Comparison of ENCODE assay signal across 8 cellular contexts in genomic region chr14:23301969-23302289, GRCh38. TPM values are rescaled to one million over a fixed set of nuclear protein-coding genes. Genes with fewer than 3 reads are reported as not detected.
DNase-seq lines count a peak whose midpoint lies in the region; ATAC-seq and TF ChIP-seq lines count a peak whose summit lies in the region.

No MANE protein-coding gene starts in this region.

- peak overlapping the region; percentile 97 for H3K27ac ChIP-seq in CD4-positive, alpha-beta T cell (ENCODE audit: low read depth, low read length)
- peak overlapping the region; percentile 99 for H3K27ac ChIP-seq in caudate nucleus (ENCODE audit: low read depth, low read length)

- peak in 5 of 10 experiments; percentile 37 to 55 (median 47) for DNase-seq in CD4-positive, alpha-beta T cell
- DNase-seq in caudate nucleus (lab: John Stamatoyannopoulos, UW) (no peak), DMS53 (lab: John Stamatoyannopoulos, UW) (no peak), midbrain (lab: John Stamatoyannopoulos, UW) (no peak)
- DNase-seq in stimulated activated CD8-positive, alpha-beta memory T cell treated with anti-CD3 and anti-CD28 coated beads, Interleukin-4, amount 100 ng/mL, for 48 hours = no peak

- peaks cover 8% of the 10 kb centered on the region for H3K27me3 ChIP-seq in CD4-positive, alpha-beta T cell (ENCODE audit: control insufficient read depth, insufficient read depth, low read length)
- no peaks in the 10 kb centered on the region for H3K27me3 ChIP-seq in mucosa of stomach (ENCODE audit: control insufficient read depth, insufficient read depth, low read length)

- H3K4me3 ChIP-seq in mucosa of stomach (ENCODE audit: low read length) = peak overlapping the region; percentile 42

- no peaks in the 10 kb centered on the region for H3K9me3 ChIP-seq in CD4-positive, alpha-beta T cell (ENCODE audit: control insufficient read depth, low read length)
- H3K9me3 ChIP-seq in mucosa of stomach (ENCODE audit: control insufficient read depth, low read length) = no peaks in the 10 kb centered on the region

- H3K36me3 Mint-ChIP-seq in CD4-positive, alpha-beta T cell (ENCODE audit: low read depth) = peaks cover 21% of the 10 kb centered on the region
- H3K36me3 Mint-ChIP-seq in IgD-negative memory B cell = no peaks in the 10 kb centered on the region

- peak overlapping the region; percentile 96 for H3K4me3 Mint-ChIP-seq in CD4-positive, alpha-beta T cell
- peak overlapping the region; percentile 92 to 99 (median 98) for H3K4me3 Mint-ChIP-seq in IgD-negative memory B cell

- no peaks in the 10 kb centered on the region for H3K9me3 Mint-ChIP-seq in CD4-positive, alpha-beta T cell
- H3K9me3 Mint-ChIP-seq in IgD-negative memory B cell = no peaks in the 10 kb centered on the region

- peak overlapping the region; percentile 83 for H3K9ac ChIP-seq in mucosa of stomach (ENCODE audit: low read length)

- H3K36me3 ChIP-seq in mucosa of stomach (ENCODE audit: control insufficient read depth, insufficient read depth, low read length) = no peaks in the 10 kb centered on the region

- peak; percentile 30 for ATAC-seq in CD4-positive, alpha-beta T cell (ENCODE audit: poor library complexity)
- peak; percentile 7 for ATAC-seq in GM21381 (IDR thresholded peaks at IDR 0.05; ENCODE audit: unreplicated experiment)

- H3K4me1 ChIP-seq in mucosa of stomach (ENCODE audit: control insufficient read depth, insufficient read depth, low read length) = peaks cover 30% of the 10 kb centered on the region

- CTCF ChIA-PET in CD4-positive, alpha-beta T cell (lab: Charles Lee) = interaction anchor here (1.0 to 4.4 kb wide), 11 partner anchors 9 to 1130 kb away, joined by 3 to 66 read pairs (median 5); partner anchors contain the start of genes HOMEZ and PABPN1

- intact Hi-C loops in CD4-positive, alpha-beta T cell (cut with DNase I, micrococcal nuclease) = loop anchor here (1.0 to 10.0 kb wide), 10 partner anchors 15 to 1143 kb away; partner anchors contain the start of genes DAD1 (in 1 of the 2), HAUS4 (in 1 of the 2), HOMEZ (in 1 of the 2) and PABPN1 (in 1 of the 2)

- peaks cover 39% of the 10 kb centered on the region for H3K4me1 Mint-ChIP-seq in CD4-positive, alpha-beta T cell (ENCODE audit: low read depth)
- H3K4me1 Mint-ChIP-seq in IgD-negative memory B cell = peaks cover 12 to 18% (median 17%) of the 10 kb centered on the region in 3 donors

- peaks cover 16% of the 10 kb centered on the region for H3K27me3 Mint-ChIP-seq in CD4-positive, alpha-beta T cell
- no peaks in the 10 kb centered on the region for H3K27me3 Mint-ChIP-seq in IgD-negative memory B cell

- no peak for TF ChIP-seq CTCF in CD4-positive, alpha-beta T cell (IDR thresholded peaks at IDR 0.05)

- POLR2A ChIA-PET in CD4-positive, alpha-beta T cell (lab: Charles Lee) = interaction anchor here (0.8 to 10.5 kb wide), 25 partner anchors 9 to 1791 kb away, joined by 3 to 455 read pairs (median 4); partner anchors contain the start of genes ACIN1, C14orf119, DAD1 and DCAF11

- peak overlapping the region; percentile 97 for H3K27ac Mint-ChIP-seq in CD4-positive, alpha-beta T cell
- peak overlapping the region; percentile 93 to 97 (median 95) for H3K27ac Mint-ChIP-seq in IgD-negative memory B cell

RNA-seq across cellular contexts. Expression of gene PPP1R3E, which starts 0.7 kb away (rescaled TPM):
- 10 to 100 TPM; 51.0 to 53.8 TPM for total RNA-seq in CD4-positive, alpha-beta T cell
- 2.3 TPM for polyA plus RNA-seq in IgD-negative memory B cell

RNA-seq across cellular contexts. Expression of gene BCL2L2, which starts 4.7 kb away (rescaled TPM):
- total RNA-seq in CD4-positive, alpha-beta T cell = 1 to 10 TPM; 2.3 to 3.7 TPM
- 0.65 TPM for polyA plus RNA-seq in IgD-negative memory B cell

RNA-seq across cellular contexts. Expression of gene HOMEZ, which starts 16.0 kb away (rescaled TPM):
- total RNA-seq in CD4-positive, alpha-beta T cell = 1 to 10 TPM; 2.0 to 2.8 TPM
- 5.6 TPM for polyA plus RNA-seq in IgD-negative memory B cell

RNA-seq across cellular contexts. Expression of gene PABPN1, which starts 19.3 kb away (rescaled TPM):
- 100 to 1,000 TPM; 188 to 195 TPM for total RNA-seq in CD4-positive, alpha-beta T cell
- 127 TPM for polyA plus RNA-seq in IgD-negative memory B cell

RNA-seq across cellular contexts. Expression of gene SLC22A17, which starts 50.8 kb away (rescaled TPM):
- total RNA-seq in CD4-positive, alpha-beta T cell = 10 to 100 TPM; 19.5 to 21.1 TPM
- 0.49 TPM for polyA plus RNA-seq in IgD-negative memory B cell
